In genomic region chr1:225896937-225897549, GRCh38 we compare ENCODE assay signal across 8 cellular contexts. TPM values are rescaled to one million over a fixed set of nuclear protein-coding genes. Genes with fewer than 3 reads are reported as not detected.
DNase-seq lines count a peak whose midpoint lies in the region; ATAC-seq and TF ChIP-seq lines count a peak whose summit lies in the region.

No MANE protein-coding gene starts in this region.

- H3K27me3 ChIP-seq in Karpas-422 (ENCODE audit: low read length): no peaks in the 10 kb centered on the region

- no peak overlapping the region for H2AFZ ChIP-seq in Karpas-422 (ENCODE audit: low read length)

- H3K36me3 ChIP-seq in mucosa of descending colon (ENCODE audit: low read depth) (no peaks in the 10 kb centered on the region), Karpas-422 (ENCODE audit: insufficient read depth, low read length) (no peaks in the 10 kb centered on the region)

- H3K27ac ChIP-seq in Karpas-422 (ENCODE audit: low read length): no peak overlapping the region

- no peak for TF ChIP-seq CTCF in mucosa of descending colon (IDR thresholded peaks at IDR 0.05)

- no peaks in the 10 kb centered on the region for H3K9me2 ChIP-seq in Karpas-422 (replicated peaks; ENCODE audit: insufficient read depth, low read length)

- H3K4me3 Mint-ChIP-seq in activated T-helper 2 cell treated with anti-CD3 and anti-CD28 coated beads, Interferon-gamma antibody, Interleukin-2, Interleukin-4, amounts not matched to agents 10 μg/mL and 5 μg/mL and 100 μg/mL, durations not matched to agents 14 hours and 24 hours and 36 hours (ENCODE audit: low read depth): peak overlapping the region; percentile 52

- H3K79me2 ChIP-seq in Karpas-422 (ENCODE audit: low read length): no peaks in the 10 kb centered on the region

- peaks cover 16% of the 10 kb centered on the region for H3K4me1 ChIP-seq in mucosa of descending colon (ENCODE audit: low read depth)
- no peaks in the 10 kb centered on the region for H3K4me1 ChIP-seq in Karpas-422 (ENCODE audit: low read length)

- H3K27me3 Mint-ChIP-seq in activated T-helper 2 cell treated with anti-CD3 and anti-CD28 coated beads, Interferon-gamma antibody, Interleukin-2, Interleukin-4, amounts not matched to agents 10 μg/mL and 5 μg/mL and 100 μg/mL, durations not matched to agents 14 hours and 24 hours and 36 hours (ENCODE audit: low read depth): peaks cover 13% of the 10 kb centered on the region

- ATAC-seq in GM18873 (IDR thresholded peaks at IDR 0.05; ENCODE audit: low FRiP score, unreplicated experiment) (peak; percentile 100), HG02885 (IDR thresholded peaks at IDR 0.05; ENCODE audit: poor library complexity, unreplicated experiment) (peak; percentile 100), mucosa of descending colon (peak; percentile 98)

- intact Hi-C loops in activated T-helper 2 cell treated with anti-CD3 and anti-CD28 coated beads, Interferon-gamma antibody, Interleukin-2, Interleukin-4, amounts not matched to agents 10 μg/mL and 5 μg/mL and 100 μg/mL, durations not matched to agents 14 hours and 24 hours and 36 hours (cut with micrococcal nuclease): loop anchor here (1.0 to 5.0 kb wide), 5 partner anchors 16 to 120 kb away; partner anchors contain the start of genes EPHX1, PYCR2 and SRP9
- intact Hi-C loops in mucosa of descending colon (cut with DNase I, micrococcal nuclease): no loop called here

- no peak overlapping the region for H3K9ac ChIP-seq in Karpas-422 (ENCODE audit: low read length)

- no peak overlapping the region for H3K4me2 ChIP-seq in Karpas-422 (ENCODE audit: low read depth, low read length, poor library complexity, severe bottlenecking)

- peak overlapping the region; percentile 56 for H3K27ac Mint-ChIP-seq in activated T-helper 2 cell treated with anti-CD3 and anti-CD28 coated beads, Interferon-gamma antibody, Interleukin-2, Interleukin-4, amounts not matched to agents 10 μg/mL and 5 μg/mL and 100 μg/mL, durations not matched to agents 14 hours and 24 hours and 36 hours

- H3K9me3 ChIP-seq in mucosa of descending colon (no peaks in the 10 kb centered on the region), Karpas-422 (ENCODE audit: low read length) (no peaks in the 10 kb centered on the region)

- no peak overlapping the region for H3K4me3 ChIP-seq in mucosa of descending colon
- H3K4me3 ChIP-seq in Karpas-422 (ENCODE audit: low read length): no peak overlapping the region

- DNase-seq in NCI-H774 (lab: John Stamatoyannopoulos, UW) (peak; percentile 41), mucosa of descending colon (peak; percentile 73 to 79 (median 74)), DMS79 (lab: John Stamatoyannopoulos, UW) (no peak), Karpas-422 (no peak), NCI-H524 (lab: John Stamatoyannopoulos, UW) (no peak)
- peak; percentile 75 for DNase-seq in activated T-helper 2 cell treated with anti-CD3 and anti-CD28 coated beads, Interferon-gamma antibody, Interleukin-2, Interleukin-4, amounts not matched to agents 10 μg/mL and 5 μg/mL and 100 μg/mL, durations not matched to agents 14 hours and 24 hours and 36 hours (ENCODE audit: low spot score)

- peaks cover 31% of the 10 kb centered on the region for H3K4me1 Mint-ChIP-seq in activated T-helper 2 cell treated with anti-CD3 and anti-CD28 coated beads, Interferon-gamma antibody, Interleukin-2, Interleukin-4, amounts not matched to agents 10 μg/mL and 5 μg/mL and 100 μg/mL, durations not matched to agents 14 hours and 24 hours and 36 hours (ENCODE audit: low read depth)

- H3K36me3 Mint-ChIP-seq in activated T-helper 2 cell treated with anti-CD3 and anti-CD28 coated beads, Interferon-gamma antibody, Interleukin-2, Interleukin-4, amounts not matched to agents 10 μg/mL and 5 μg/mL and 100 μg/mL, durations not matched to agents 14 hours and 24 hours and 36 hours (ENCODE audit: low read depth): no peaks in the 10 kb centered on the region

- H4K20me1 ChIP-seq in Karpas-422 (ENCODE audit: insufficient read depth, low read depth, low read length): no peaks in the 10 kb centered on the region

- no peaks in the 10 kb centered on the region for H3K9me3 Mint-ChIP-seq in activated T-helper 2 cell treated with anti-CD3 and anti-CD28 coated beads, Interferon-gamma antibody, Interleukin-2, Interleukin-4, amounts not matched to agents 10 μg/mL and 5 μg/mL and 100 μg/mL, durations not matched to agents 14 hours and 24 hours and 36 hours

RNA-seq across cellular contexts. Expression of gene LEFTY1, which starts 8.1 kb away (rescaled TPM):
- not detected in 2 replicates for total RNA-seq in activated T-helper 2 cell treated with anti-CD3 and anti-CD28 coated beads, Interferon-gamma antibody, Interleukin-2, Interleukin-4, amounts not matched to agents 10 μg/mL and 5 μg/mL and 100 μg/mL, durations not matched to agents 14 hours and 24 hours and 36 hours
- 100 to 1,000 TPM in 1 of 3 donors, 10 to 100 TPM in 2; 27.3 to 199 (median 60.3) TPM for total RNA-seq in mucosa of descending colon
- 0.40 TPM in 1 of 2 replicates, not detected in the other for total RNA-seq in Karpas-422 (2014; rRNA removed; shearing (Covaris generic); ENCODE audit: low replicate concordance)

RNA-seq across cellular contexts. Expression of gene TMEM63A, which starts 14.9 kb away (rescaled TPM):
- total RNA-seq in activated T-helper 2 cell treated with anti-CD3 and anti-CD28 coated beads, Interferon-gamma antibody, Interleukin-2, Interleukin-4, amounts not matched to agents 10 μg/mL and 5 μg/mL and 100 μg/mL, durations not matched to agents 14 hours and 24 hours and 36 hours: 32.5 and 33.5 TPM in 2 replicates
- 100 to 1,000 TPM; 115 to 192 (median 147) TPM for total RNA-seq in mucosa of descending colon
- total RNA-seq in Karpas-422 (2014; rRNA removed; shearing (Covaris generic); ENCODE audit: low replicate concordance): 4.1 and 4.8 TPM in 2 replicates

RNA-seq across cellular contexts. Expression of gene PYCR2, which starts 27.0 kb away (rescaled TPM):
- 117 and 121 TPM in 2 replicates for total RNA-seq in activated T-helper 2 cell treated with anti-CD3 and anti-CD28 coated beads, Interferon-gamma antibody, Interleukin-2, Interleukin-4, amounts not matched to agents 10 μg/mL and 5 μg/mL and 100 μg/mL, durations not matched to agents 14 hours and 24 hours and 36 hours
- 10 to 100 TPM; 33.0 to 43.6 (median 38.3) TPM for total RNA-seq in mucosa of descending colon
- total RNA-seq in Karpas-422 (2014; rRNA removed; shearing (Covaris generic); ENCODE audit: low replicate concordance): 57.0 and 75.8 TPM in 2 replicates

RNA-seq across cellular contexts. Expression of gene LEFTY2, which starts 44.0 kb away (rescaled TPM):
- total RNA-seq in activated T-helper 2 cell treated with anti-CD3 and anti-CD28 coated beads, Interferon-gamma antibody, Interleukin-2, Interleukin-4, amounts not matched to agents 10 μg/mL and 5 μg/mL and 100 μg/mL, durations not matched to agents 14 hours and 24 hours and 36 hours: not detected in 2 replicates
- under 1 TPM; 0.32 to 0.77 (median 0.35) TPM for total RNA-seq in mucosa of descending colon
- total RNA-seq in Karpas-422 (2014; rRNA removed; shearing (Covaris generic); ENCODE audit: low replicate concordance): not detected in 2 replicates

Comparison
In these comparisons a context has a peak if more than half of its experiments do, and no peak if none do; other contexts are left out.
1. DNase-seq: peak in NCI-H774 (single experiment), activated T-helper 2 cell treated with anti-CD3 and anti-CD28 coated beads, Interferon-gamma antibody, Interleukin-2, Interleukin-4, amounts not matched to agents 10 μg/mL and 5 μg/mL and 100 μg/mL, durations not matched to agents 14 hours and 24 hours and 36 hours (single experiment) and mucosa of descending colon (3 of 3); none in DMS79 (single experiment), Karpas-422 (single experiment) and NCI-H524 (0 of 2).
2. RNA of gene LEFTY1, which starts 8.1 kb away (total RNA-seq): 27.3 to 199 TPM in mucosa of descending colon; not detected in activated T-helper 2 cell treated with anti-CD3 and anti-CD28 coated beads, Interferon-gamma antibody, Interleukin-2, Interleukin-4, amounts not matched to agents 10 μg/mL and 5 μg/mL and 100 μg/mL, durations not matched to agents 14 hours and 24 hours and 36 hours and 0.40 TPM in Karpas-422; every median in the first group is over 10 times any median in the second.
3. Peak in every context shown above with its lines, with median percentiles within 50 percentile points of each other: ATAC-seq.